22 cellular contexts compared by ENCODE assay signal in the genomic region with DNA sequence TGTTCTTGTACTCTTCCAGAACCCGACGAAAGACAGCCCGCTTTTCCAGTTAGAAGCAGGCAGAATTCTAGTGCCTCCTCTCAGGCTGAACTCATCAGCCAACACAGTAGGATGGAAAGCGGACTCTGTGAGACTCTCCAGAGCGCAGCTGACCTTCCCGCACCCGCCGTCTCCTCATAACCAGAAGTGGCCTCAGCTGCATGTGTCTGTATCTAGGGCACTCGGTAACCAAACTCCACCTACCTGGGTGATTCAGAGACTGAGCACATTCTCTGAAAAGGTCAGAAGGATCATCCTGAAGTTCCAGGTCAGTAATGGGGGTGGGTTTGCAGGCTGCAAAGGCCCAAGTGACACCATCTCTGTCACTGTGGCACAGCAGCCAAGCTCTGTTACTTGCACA.
"Had no signal": no experiment of that assay in that cellular context is flagged by ENCODE, and none has a peak within 500 bp of the region (broad histone marks: within the 10 kb centered on the region; RNA-seq: fewer than 3 reads in every experiment).

No MANE protein-coding gene starts in this region.

- ATAC-seq: body of pancreas; left cardiac atrium; naive thymus-derived CD4-positive, alpha-beta T cell; right lobe of liver; stimulated activated memory B cell treated with anti-CD40 and anti-IgM and Interleukin-4, amounts not matched to agents 10 μg/mL and 1 μg/mL and 100 μg/mL, for 72 hours had no signal

- H3K27ac Mint-ChIP-seq: activated naive CD8-positive, alpha-beta T cell treated with anti-CD3 and anti-CD28 coated beads, Interleukin-2, amount 10 ng/mL, durations not matched to agents 7 days and 5 days; naive thymus-derived CD4-positive, alpha-beta T cell; stimulated activated memory B cell treated with anti-CD40 and anti-IgM and Interleukin-4, amounts not matched to agents 10 μg/mL and 1 μg/mL and 100 μg/mL, for 72 hours had no signal

- H3K79me2 ChIP-seq: parathyroid adenoma had no signal

- H3K36me3 Mint-ChIP-seq: activated naive CD8-positive, alpha-beta T cell treated with anti-CD3 and anti-CD28 coated beads, Interleukin-2, amount 10 ng/mL, durations not matched to agents 7 days and 5 days; naive thymus-derived CD4-positive, alpha-beta T cell; stimulated activated memory B cell treated with anti-CD40 and anti-IgM and Interleukin-4, amounts not matched to agents 10 μg/mL and 1 μg/mL and 100 μg/mL, for 72 hours had no signal

- H2AFZ ChIP-seq: parathyroid adenoma had no signal

- H3K4me1 Mint-ChIP-seq: activated naive CD8-positive, alpha-beta T cell treated with anti-CD3 and anti-CD28 coated beads, Interleukin-2, amount 10 ng/mL, durations not matched to agents 7 days and 5 days; naive thymus-derived CD4-positive, alpha-beta T cell had no signal

- H3K27ac ChIP-seq: body of pancreas, colonic mucosa, parathyroid adenoma, right lobe of liver, SJSA1, tibial nerve, WERI-Rb-1 had no signal

- H3K4me3 Mint-ChIP-seq: activated naive CD8-positive, alpha-beta T cell treated with anti-CD3 and anti-CD28 coated beads, Interleukin-2, amount 10 ng/mL, durations not matched to agents 7 days and 5 days; naive thymus-derived CD4-positive, alpha-beta T cell; stimulated activated memory B cell treated with anti-CD40 and anti-IgM and Interleukin-4, amounts not matched to agents 10 μg/mL and 1 μg/mL and 100 μg/mL, for 72 hours had no signal

- DNase-seq: activated CD8-positive, alpha-beta memory T cell treated with anti-CD3 and anti-CD28 coated beads for 24 hours; activated naive CD8-positive, alpha-beta T cell treated with anti-CD3 and anti-CD28 coated beads, Interleukin-2, amount 10 ng/mL, durations not matched to agents 7 days and 5 days; body of pancreas; central memory CD4-positive, alpha-beta T cell; colonic mucosa; erythroblast; foreskin melanocyte; glutamatergic neuron; hippocampal formation; left cardiac atrium; mesenchymal stem cell; naive thymus-derived CD4-positive, alpha-beta T cell; right lobe of liver; small intestine; stimulated activated CD4-positive, alpha-beta T cell treated with anti-CD3 and anti-CD28 coated beads, Interleukin-15, amount 100 ng/mL, for 24 hours; stimulated activated CD4-positive, alpha-beta T cell treated with anti-CD3 and anti-CD28 coated beads, Interleukin-2, amount 100 ng/mL, for 48 hours; substantia nigra; WERI-Rb-1 had no signal

- H3K9me3 ChIP-seq: body of pancreas, colonic mucosa, right lobe of liver, SJSA1, tibial nerve had no signal

- H3K4me3 ChIP-seq: body of pancreas, colonic mucosa, right lobe of liver, SJSA1, tibial nerve had no signal

- H3K9me3 Mint-ChIP-seq: activated naive CD8-positive, alpha-beta T cell treated with anti-CD3 and anti-CD28 coated beads, Interleukin-2, amount 10 ng/mL, durations not matched to agents 7 days and 5 days; naive thymus-derived CD4-positive, alpha-beta T cell; stimulated activated memory B cell treated with anti-CD40 and anti-IgM and Interleukin-4, amounts not matched to agents 10 μg/mL and 1 μg/mL and 100 μg/mL, for 72 hours had no signal

- H3K27me3 ChIP-seq: body of pancreas, colonic mucosa, right lobe of liver, SJSA1, tibial nerve had no signal

- H3K36me3 ChIP-seq: colonic mucosa, SJSA1, WERI-Rb-1 had no signal

- H3K4me1 ChIP-seq: body of pancreas, colonic mucosa, parathyroid adenoma, right lobe of liver, SJSA1, tibial nerve had no signal
